Comparison of ENCODE assay signal across 28 cellular contexts in the genomic region with DNA sequence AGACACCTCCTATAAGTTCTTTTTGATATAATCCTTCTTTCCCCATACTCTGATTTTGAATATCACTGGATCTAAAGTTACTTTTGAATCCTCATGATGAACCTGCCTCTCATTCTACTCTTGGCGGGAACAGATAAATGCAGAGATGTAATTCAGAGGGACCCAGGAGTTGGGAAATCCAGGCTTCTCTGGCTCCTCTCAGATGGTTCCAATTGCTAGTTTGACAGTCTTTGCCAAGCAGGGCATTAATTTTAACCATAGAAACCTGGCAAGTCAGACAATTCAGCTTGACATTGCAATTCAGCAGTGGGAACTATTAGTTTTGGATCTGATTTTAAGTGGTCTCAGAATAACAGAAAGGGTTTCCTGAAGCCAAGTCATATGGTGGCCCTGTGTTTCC.
"Had no signal": no experiment of that assay in that cellular context is flagged by ENCODE, and none has a peak within 500 bp of the region (broad histone marks: within the 10 kb centered on the region; RNA-seq: fewer than 3 reads in every experiment).

No MANE protein-coding gene starts in this region.

- H3K36me3 ChIP-seq: esophagus squamous epithelium, heart right ventricle, left lung, neural progenitor cell, prostate gland, right atrium auricular region, stomach, thyroid gland, vagina had no signal

- H3K36me3 Mint-ChIP-seq: neural progenitor cell had no signal

- H3K27me3 Mint-ChIP-seq: effector memory CD8-positive, alpha-beta T cell had no signal

- ATAC-seq: effector memory CD8-positive, alpha-beta T cell; left lung; naive thymus-derived CD4-positive, alpha-beta T cell; sciatic nerve had no signal

- H3K4me3 Mint-ChIP-seq: effector memory CD8-positive, alpha-beta T cell; naive thymus-derived CD4-positive, alpha-beta T cell; nephron; neural progenitor cell had no signal

- H3K4me2 ChIP-seq: neural progenitor cell, smooth muscle cell had no signal

- H3K9me3 Mint-ChIP-seq: effector memory CD8-positive, alpha-beta T cell; nephron had no signal

- H3K9me3 ChIP-seq: esophagus squamous epithelium, heart right ventricle, left lung, prostate gland, right atrium auricular region, stomach, thyroid gland, vagina had no signal

- H3K27ac Mint-ChIP-seq: effector memory CD8-positive, alpha-beta T cell; naive thymus-derived CD4-positive, alpha-beta T cell; nephron; neural progenitor cell had no signal

- H3K27ac ChIP-seq: esophagus squamous epithelium, heart right ventricle, left lung, neural progenitor cell, prostate gland, right atrium auricular region, stomach, thyroid gland, vagina had no signal

- H3K4me3 ChIP-seq: esophagus squamous epithelium, heart right ventricle, left lung, neural progenitor cell, prostate gland, right atrium auricular region, smooth muscle cell, stomach, thyroid gland, vagina had no signal

- H2AFZ ChIP-seq: neural progenitor cell had no signal

- H3K9ac ChIP-seq: neural progenitor cell had no signal

- H3K27me3 ChIP-seq: esophagus squamous epithelium, heart right ventricle, left lung, neural progenitor cell, right atrium auricular region, stomach, thyroid gland, vagina had no signal

- DNase-seq: cortex of kidney; effector memory CD8-positive, alpha-beta T cell; erythroblast; esophagus squamous epithelium; foreskin melanocyte; glutamatergic neuron; heart right ventricle; hippocampal formation; left cardiac atrium; left lung; mesendoderm; midbrain; naive thymus-derived CD4-positive, alpha-beta T cell; stimulated activated CD4-positive, alpha-beta T cell treated with anti-CD3 and anti-CD28 coated beads, Interleukin-12 subunit alpha, Interleukin-12 subunit beta, amount 100 ng/mL, for 4 hours; stimulated activated CD4-positive, alpha-beta T cell treated with anti-CD3 and anti-CD28 coated beads, Interleukin-1b, Interleukin-23, amount 100 ng/mL, for 48 hours; stimulated activated CD4-positive, alpha-beta T cell treated with anti-CD3 and anti-CD28 coated beads, Interleukin-4, amount 100 ng/mL, for 1 hour; stimulated activated CD8-positive, alpha-beta memory T cell treated with anti-CD3 and anti-CD28 coated beads, Interleukin-4, amount 100 ng/mL, for 48 hours; stimulated activated naive CD4-positive, alpha-beta T cell; stomach; thyroid gland; trophoblast cell had no signal

- H3K4me1 ChIP-seq: esophagus squamous epithelium, heart right ventricle, left lung, prostate gland, right atrium auricular region, thyroid gland, vagina had no signal
